Comparison of ENCODE assay signal across 19 cellular contexts in the genomic region with DNA sequence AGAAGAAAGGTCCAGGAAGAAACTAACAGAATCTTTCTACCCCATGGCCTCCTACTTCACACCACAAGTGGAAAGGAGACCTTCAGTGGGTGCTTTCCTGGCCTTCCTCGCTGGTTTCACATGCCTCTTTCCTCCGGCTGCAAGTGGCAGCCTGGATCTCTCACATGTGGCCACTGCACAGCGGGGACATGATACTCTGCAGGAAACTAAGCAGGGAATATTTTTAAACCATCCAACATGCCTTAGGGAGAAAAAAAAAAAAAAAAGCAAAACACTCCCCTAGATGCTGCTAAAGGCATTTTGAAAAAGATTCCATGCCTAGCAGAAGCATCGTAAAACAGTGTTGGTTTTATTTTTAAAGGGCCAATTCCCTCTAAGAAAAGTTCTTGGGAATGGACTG. TPM values are rescaled to one million over a fixed set of nuclear protein-coding genes. Genes with fewer than 3 reads are reported as not detected.
DNase-seq lines count a peak whose midpoint lies in the region; ATAC-seq and TF ChIP-seq lines count a peak whose summit lies in the region.
"Had no signal": no experiment of that assay in that cellular context is flagged by ENCODE, and none has a peak within 500 bp of the region (broad histone marks: within the 10 kb centered on the region; RNA-seq: fewer than 3 reads in every experiment).

No MANE protein-coding gene starts in this region.

- H3K36me3 ChIP-seq in left ventricle myocardium inferior = no peaks in the 10 kb centered on the region
- no peaks in the 10 kb centered on the region for H3K36me3 ChIP-seq in right atrium auricular region
- H3K36me3 ChIP-seq in parathyroid adenoma (ENCODE audit: control insufficient read depth, insufficient read depth, low read length) = no peaks in the 10 kb centered on the region
- no peaks in the 10 kb centered on the region for H3K36me3 ChIP-seq in osteoblast (ENCODE audit: insufficient read depth, low read length)
- H3K36me3 ChIP-seq in MG63 = no peaks in the 10 kb centered on the region
- H3K36me3 ChIP-seq: SJCRH30 had no signal

- no peak for ATAC-seq in Right ventricle myocardium inferior
- no peak for ATAC-seq in GM21528 (IDR thresholded peaks at IDR 0.05; ENCODE audit: low FRiP score, unreplicated experiment)
- ATAC-seq: activated T-helper 17 cell treated with anti-CD3 and anti-CD28 coated beads, Interleukin-2, amount 50 U/mL, for 72 hours; body of pancreas had no signal

- H3K27me3 ChIP-seq in left ventricle myocardium inferior (ENCODE audit: low read depth) (no peaks in the 10 kb centered on the region), right atrium auricular region (no peaks in the 10 kb centered on the region), parathyroid adenoma (ENCODE audit: control insufficient read depth, insufficient read depth, low read length) (no peaks in the 10 kb centered on the region), osteoblast (ENCODE audit: insufficient read depth, low read length) (peaks cover 9% of the 10 kb centered on the region), MG63 (no peaks in the 10 kb centered on the region)
- H3K27me3 ChIP-seq: body of pancreas, SJCRH30 had no signal

- intact Hi-C loops in left ventricle myocardium inferior (cut with micrococcal nuclease) = no loop called here
- intact Hi-C loops in Right ventricle myocardium inferior (cut with DNase I) = loop anchor here (5.0 kb wide), 2 partner anchors 50 to 120 kb away; no protein-coding TSS in a partner anchor

- H3K9me3 ChIP-seq in left ventricle myocardium inferior (replicated peaks) = no peaks in the 10 kb centered on the region
- H3K9me3 ChIP-seq in right atrium auricular region = no peaks in the 10 kb centered on the region
- H3K9me3 ChIP-seq in parathyroid adenoma (ENCODE audit: control insufficient read depth, low read length) = no peaks in the 10 kb centered on the region
- no peaks in the 10 kb centered on the region for H3K9me3 ChIP-seq in osteoblast (ENCODE audit: low read depth, low read length)
- no peaks in the 10 kb centered on the region for H3K9me3 ChIP-seq in MG63
- H3K9me3 ChIP-seq: A549, body of pancreas, SJCRH30 had no signal

- H3K27ac ChIP-seq in left ventricle myocardium inferior (replicated peaks) (peak overlapping the region; percentile 71), right atrium auricular region (peak overlapping the region; percentile 72 to 76), parathyroid adenoma (no peak overlapping the region), osteoblast (ENCODE audit: low read depth, low read length) (no peak overlapping the region)
- H3K27ac ChIP-seq: A549, body of pancreas, SJCRH30, skin epidermis had no signal

- TF ChIP-seq CTCF in left ventricle myocardium inferior (IDR thresholded peaks at IDR 0.05; ENCODE audit: borderline replicate concordance) = no peak
- no peak for TF ChIP-seq CTCF in right atrium auricular region (IDR thresholded peaks at IDR 0.05)
- TF ChIP-seq CTCF in parathyroid adenoma (IDR thresholded peaks at IDR 0.05) = no peak
- TF ChIP-seq CTCF in osteoblast (IDR thresholded peaks at IDR 0.05; ENCODE audit: extremely low read depth, low read depth, low read length) = no peak

- H3K4me1 ChIP-seq in left ventricle myocardium inferior (peaks cover 57% of the 10 kb centered on the region), right atrium auricular region (peaks cover 0 to 66% of the 10 kb centered on the region in 2 donors), parathyroid adenoma (no peaks in the 10 kb centered on the region), osteoblast (ENCODE audit: insufficient read depth, low read length) (peaks cover 18% of the 10 kb centered on the region)
- H3K4me1 ChIP-seq: A549, body of pancreas, SJCRH30 had no signal

- H3K79me2 ChIP-seq in parathyroid adenoma = no peaks in the 10 kb centered on the region
- no peaks in the 10 kb centered on the region for H3K79me2 ChIP-seq in osteoblast (ENCODE audit: insufficient read depth, low read length)

- H3K4me3 ChIP-seq in left ventricle myocardium inferior (peak overlapping the region; percentile 50), right atrium auricular region (peak overlapping the region; percentile 25 to 37), parathyroid adenoma (ENCODE audit: low read depth, low read length) (peak overlapping the region; percentile 20), osteoblast (ENCODE audit: insufficient read depth, low read length) (no peak overlapping the region), MG63 (no peak overlapping the region)
- H3K4me3 ChIP-seq: A549, body of pancreas, SJCRH30, skin epidermis had no signal

- H4K20me1 ChIP-seq in osteoblast (ENCODE audit: insufficient read depth, low read length) = no peaks in the 10 kb centered on the region

- H2AFZ ChIP-seq in parathyroid adenoma (no peak overlapping the region), osteoblast (ENCODE audit: low read length) (no peak overlapping the region)

- DNase-seq in left ventricle myocardium inferior (no peak), Right ventricle myocardium inferior (ENCODE audit: missing footprints) (no peak), right atrium auricular region (ENCODE audit: low spot score) (no peak), osteoblast (ENCODE audit: insufficient read length, low spot score, missing footprints) (no peak), MG63 (no peak), HUDEP-2 (lab: John Stamatoyannopoulos, UW; ENCODE audit: unreplicated experiment in 76 of 76) (no peak)
- DNase-seq: activated CD4-positive, alpha-beta T cell treated with anti-CD3 and anti-CD28 coated beads, Interleukin-2, amount 50 U/mL, for 1 hour; activated naive CD8-positive, alpha-beta T cell treated with anti-CD3 and anti-CD28 coated beads, Interleukin-2, amount 10 ng/mL, durations not matched to agents 7 days and 5 days; body of pancreas; KG1; naive B cell; NCI-H2029; SJCRH30 had no signal

- H3K9ac ChIP-seq in parathyroid adenoma = no peak overlapping the region

- no peak overlapping the region for H3K4me2 ChIP-seq in parathyroid adenoma (ENCODE audit: low read length)
- no peak overlapping the region for H3K4me2 ChIP-seq in osteoblast (ENCODE audit: insufficient read depth, low read length)
- H3K4me2 ChIP-seq: A549 had no signal

RNA-seq across cellular contexts. Expression of gene GJA5, which starts 12.1 kb away (rescaled TPM):
- total RNA-seq in left ventricle myocardium inferior = 69.8 TPM
- total RNA-seq in Right ventricle myocardium inferior = 11.3 TPM
- 100 to 1,000 TPM; 114 to 126 TPM for total RNA-seq in right atrium auricular region
- 0.29 TPM in 1 of 2 replicates, not detected in the other for total RNA-seq in osteoblast
- not detected in 2 replicates for total RNA-seq in MG63 (2014; rRNA removed; shearing (Covaris generic); ENCODE audit: low replicate concordance)
- total RNA-seq: activated naive CD8-positive, alpha-beta T cell treated with anti-CD3 and anti-CD28 coated beads, Interleukin-2, amount 10 ng/mL, durations not matched to agents 7 days and 5 days; activated T-helper 17 cell treated with anti-CD3 and anti-CD28 coated beads, Interleukin-2, amount 50 U/mL, for 72 hours; G401; SJCRH30 had no signal

Comparison
In these comparisons a context has a peak if more than half of its experiments do, and no peak if none do; other contexts are left out.
1. H3K27ac ChIP-seq: peak in left ventricle myocardium inferior (single experiment) and right atrium auricular region (2 of 2); none in parathyroid adenoma (single experiment) and osteoblast (single experiment).
2. H3K4me3 ChIP-seq: peak in left ventricle myocardium inferior (single experiment), right atrium auricular region (2 of 2) and parathyroid adenoma (single experiment); none in osteoblast (single experiment) and MG63 (single experiment).